ENCODE assay signal across 21 cellular contexts in genomic region chr12:7290588-7290987, GRCh38. TPM values are rescaled to one million over a fixed set of nuclear protein-coding genes. Genes with fewer than 3 reads are reported as not detected.
"Had no signal": no experiment of that assay in that cellular context is flagged by ENCODE, and none has a peak within 500 bp of the region (broad histone marks: within the 10 kb centered on the region; RNA-seq: fewer than 3 reads in every experiment).

No MANE protein-coding gene starts in this region.

RNA-seq across cellular contexts. Expression of gene ACSM4, which starts 13.3 kb away (rescaled TPM):
- total RNA-seq: activated naive CD4-positive, alpha-beta T cell treated with anti-CD3 and anti-CD28 coated beads for 36 hours; activated naive CD4-positive, alpha-beta T cell treated with anti-CD3 and anti-CD28 coated beads, Interleukin-2, amount 50 U/mL, for 72 hours; activated naive CD8-positive, alpha-beta T cell treated with anti-CD3 and anti-CD28 coated beads for 36 hours; activated naive CD8-positive, alpha-beta T cell treated with anti-CD3 and anti-CD28 coated beads, Interleukin-2, amount 10 ng/mL, durations not matched to agents 7 days and 5 days; activated T-cell treated with anti-CD3 and anti-CD28 coated beads, Interleukin-2, amount 50 U/mL, for 4 hours; activated T-cell treated with anti-CD3 and anti-CD28 coated beads, Interleukin-2, amount 50 U/mL, for 72 hours; activated T-helper 1 cell treated with anti-CD3 and anti-CD28 coated beads, Interleukin-12 subunit alpha, Interleukin-12 subunit beta, Interleukin-2, Interleukin-4 antibody, amounts not matched to agents 30 ng/mL and 10 ng/mL and 1 ng/mL, durations not matched to agents 14 hours and 24 hours and 36 hours; activated T-helper 17 cell treated with anti-CD3 and anti-CD28 coated beads, Interleukin-2, amount 50 U/mL, for 72 hours; activated T-helper 2 cell treated with anti-CD3 and anti-CD28 coated beads, Interferon-gamma antibody, Interleukin-2, Interleukin-4, amounts not matched to agents 10 μg/mL and 5 μg/mL and 100 μg/mL, durations not matched to agents 14 hours and 24 hours and 36 hours; adrenal gland; aorta; ascending aorta; astrocyte; body of pancreas; breast epithelium; bronchial epithelial cell; cardiac muscle cell; cardiac septum; cerebellum; chondrocyte had no signal
- polyA plus RNA-seq: adipose tissue, adrenal gland, aorta, cardiac muscle cell had no signal
